ENCODE assay signal across 11 cellular contexts in genomic region chr4:98516042-98516440, GRCh38.
DNase-seq lines count a peak whose midpoint lies in the region; ATAC-seq, FAIRE-seq and TF ChIP-seq lines count a peak whose summit lies in the region.
"Had no signal": no experiment of that assay in that cellular context is flagged by ENCODE, and none has a peak within 500 bp of the region (broad histone marks: within the 10 kb centered on the region; RNA-seq: fewer than 3 reads in every experiment).

No MANE protein-coding gene starts in this region.

- H3K27me3 ChIP-seq in SJSA1 (replicated peaks) (no peaks in the 10 kb centered on the region), osteoblast (ENCODE audit: insufficient read depth, low read length) (no peaks in the 10 kb centered on the region)
- H3K27me3 ChIP-seq: adrenal gland had no signal

- no peaks in the 10 kb centered on the region for H4K20me1 ChIP-seq in osteoblast (ENCODE audit: insufficient read depth, low read length)

- DNase-seq in GM04504 (ENCODE audit: low read depth) (peak; percentile 47), SJSA1 (ENCODE audit: low read depth in 1 of 2, low spot score in 2 of 2) (peak; percentile 70 to 72), fibroblast of gingiva (ENCODE audit: low read depth) (peak; percentile 46), osteoblast (ENCODE audit: insufficient read length, low spot score, missing footprints) (peak; percentile 77), iPS-NIHi11 (ENCODE audit: low spot score) (no peak), frontal cortex (ENCODE audit: low spot score in 2 of 2) (no peak)
- no peak for DNase-seq in activated CD4-positive, alpha-beta T cell treated with anti-CD3 and anti-CD28 coated beads, Interleukin-2, amount 50 U/mL, for 1 hour
- DNase-seq: activated B cell treated with CpG ODN at 0.5 μM for 24 hours, adrenal gland, hippocampal formation had no signal

- H3K9me3 ChIP-seq in SJSA1 (replicated peaks) (no peaks in the 10 kb centered on the region), osteoblast (ENCODE audit: low read depth, low read length) (no peaks in the 10 kb centered on the region)
- H3K9me3 ChIP-seq: adrenal gland had no signal

- H2AFZ ChIP-seq in osteoblast (ENCODE audit: low read length), result no peak overlapping the region

- no peak for FAIRE-seq in frontal cortex (lab: Jason Lieb, UNC)

- H3K79me2 ChIP-seq in osteoblast (ENCODE audit: insufficient read depth, low read length), result peaks cover 68% of the 10 kb centered on the region

- peak overlapping the region; percentile 85 for H3K27ac ChIP-seq in SJSA1
- peak overlapping the region; percentile 96 for H3K27ac ChIP-seq in osteoblast (ENCODE audit: low read depth, low read length)
- H3K27ac ChIP-seq: adrenal gland had no signal

- no peaks in the 10 kb centered on the region for H3K36me3 ChIP-seq in SJSA1
- H3K36me3 ChIP-seq in osteoblast (ENCODE audit: insufficient read depth, low read length), result no peaks in the 10 kb centered on the region
- H3K36me3 ChIP-seq: adrenal gland had no signal

- TF ChIP-seq CTCF in osteoblast (IDR thresholded peaks at IDR 0.05; ENCODE audit: extremely low read depth, low read depth, low read length), result no peak

- peaks cover 60% of the 10 kb centered on the region for H3K4me1 ChIP-seq in SJSA1 (replicated peaks)
- peaks cover 64% of the 10 kb centered on the region for H3K4me1 ChIP-seq in osteoblast (ENCODE audit: insufficient read depth, low read length)
- H3K4me1 ChIP-seq: adrenal gland had no signal

- no peak for ATAC-seq in GM21786 (IDR thresholded peaks at IDR 0.05; ENCODE audit: unreplicated experiment)

- H3K4me3 ChIP-seq in SJSA1 (no peak overlapping the region), osteoblast (ENCODE audit: insufficient read depth, low read length) (peak overlapping the region; percentile 13)
- H3K4me3 ChIP-seq: adrenal gland had no signal

- H3K4me2 ChIP-seq in osteoblast (ENCODE audit: insufficient read depth, low read length), result peak overlapping the region; percentile 66

Comparison
In these comparisons a context has a peak if more than half of its experiments do, and no peak if none do; other contexts are left out.
1. DNase-seq: peak in GM04504 (single experiment), SJSA1 (2 of 2), fibroblast of gingiva (single experiment) and osteoblast (single experiment); none in iPS-NIHi11 (single experiment), activated CD4-positive, alpha-beta T cell treated with anti-CD3 and anti-CD28 coated beads, Interleukin-2, amount 50 U/mL, for 1 hour (single experiment) and frontal cortex (0 of 2).